Comparison of ENCODE assay signal across 19 cellular contexts in genomic region chr9:108466238-108466637, GRCh38.
"Had no signal": no experiment of that assay in that cellular context is flagged by ENCODE, and none has a peak within 500 bp of the region (broad histone marks: within the 10 kb centered on the region; RNA-seq: fewer than 3 reads in every experiment).

No MANE protein-coding gene starts in this region.

- H3K79me2 ChIP-seq: hepatocyte, parathyroid adenoma had no signal

- H2AFZ ChIP-seq: hepatocyte, parathyroid adenoma had no signal

- H3K9me3 ChIP-seq: heart right ventricle, left ventricle myocardium inferior, mucosa of descending colon, right atrium auricular region, tibial nerve, uterus had no signal

- H3K27me3 ChIP-seq: heart right ventricle, right atrium auricular region, tibial nerve, uterus had no signal

- DNase-seq: heart right ventricle; islet precursor cell; left ventricle myocardium inferior; midbrain; mucosa of descending colon; naive thymus-derived CD4-positive, alpha-beta T cell; nucleus accumbens; stimulated activated CD4-positive, alpha-beta T cell treated with anti-CD3 and anti-CD28 coated beads, Interleukin-12 subunit alpha, Interleukin-12 subunit beta, amount 100 ng/mL, for 4 hours; stimulated activated CD4-positive, alpha-beta T cell treated with anti-CD3 and anti-CD28 coated beads, Interleukin-15, amount 100 ng/mL, for 24 hours; stimulated activated CD4-positive, alpha-beta T cell treated with anti-CD3 and anti-CD28 coated beads, Interleukin-2, amount 100 ng/mL, for 24 hours; stimulated activated CD4-positive, alpha-beta T cell treated with anti-CD3 and anti-CD28 coated beads, Interleukin-4, amount 100 ng/mL, for 1 hour; stimulated activated naive CD4-positive, alpha-beta T cell; uterus had no signal

- H3K4me2 ChIP-seq: hepatocyte had no signal

- H3K27ac ChIP-seq: heart right ventricle, hepatocyte, left ventricle myocardium inferior, parathyroid adenoma, right atrium auricular region, uterus had no signal

- H3K36me3 ChIP-seq: heart right ventricle, left ventricle myocardium inferior, right atrium auricular region, tibial nerve, uterus had no signal

- H3K4me1 ChIP-seq: parathyroid adenoma had no signal

- H3K4me3 ChIP-seq: heart right ventricle, hepatocyte, left ventricle myocardium inferior, lung, mucosa of descending colon, right atrium auricular region, skin epidermis, tibial nerve, uterus had no signal
